8 cellular contexts compared by ENCODE assay signal in the genomic region with DNA sequence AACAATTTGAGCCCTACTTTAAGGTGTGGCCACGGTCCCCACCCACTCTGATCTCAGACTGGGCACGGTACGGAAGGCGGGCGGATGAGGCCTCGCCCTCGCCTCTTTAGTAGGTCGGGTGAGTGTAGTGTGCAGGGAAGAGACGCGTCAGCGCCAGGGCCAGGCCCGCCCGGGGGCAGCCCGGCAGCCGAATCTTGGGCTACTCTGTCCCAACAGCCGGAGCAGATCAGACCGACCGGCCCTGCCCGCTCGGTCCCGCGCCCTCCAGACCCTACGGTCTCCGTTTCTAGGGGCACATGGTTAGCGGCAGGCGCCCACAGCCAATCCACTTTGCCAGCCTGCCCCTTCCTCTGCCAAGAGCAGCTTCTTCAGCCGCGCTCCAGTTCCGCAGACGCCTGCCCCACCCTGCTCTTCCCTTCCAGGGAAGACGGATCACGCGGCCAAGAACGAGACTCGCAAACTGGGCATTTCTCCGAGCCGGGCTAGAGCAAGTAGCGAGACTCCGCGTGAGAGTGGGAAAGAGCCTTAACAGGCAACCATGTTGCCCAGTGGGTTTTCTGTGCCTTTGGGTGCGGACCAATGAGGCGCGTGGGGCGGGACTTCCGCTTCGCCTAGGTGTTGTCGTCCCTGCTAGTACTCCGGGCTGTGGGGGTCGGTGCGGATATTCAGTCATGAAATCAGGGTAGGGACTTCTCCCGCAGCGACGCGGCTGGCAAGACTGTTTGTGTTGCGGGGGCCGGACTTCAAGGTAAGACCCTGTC. TPM values are rescaled to one million over a fixed set of nuclear protein-coding genes. Genes with fewer than 3 reads are reported as not detected.
DNase-seq lines count a peak whose midpoint lies in the region; ATAC-seq and TF ChIP-seq lines count a peak whose summit lies in the region.

A gene with protein sequence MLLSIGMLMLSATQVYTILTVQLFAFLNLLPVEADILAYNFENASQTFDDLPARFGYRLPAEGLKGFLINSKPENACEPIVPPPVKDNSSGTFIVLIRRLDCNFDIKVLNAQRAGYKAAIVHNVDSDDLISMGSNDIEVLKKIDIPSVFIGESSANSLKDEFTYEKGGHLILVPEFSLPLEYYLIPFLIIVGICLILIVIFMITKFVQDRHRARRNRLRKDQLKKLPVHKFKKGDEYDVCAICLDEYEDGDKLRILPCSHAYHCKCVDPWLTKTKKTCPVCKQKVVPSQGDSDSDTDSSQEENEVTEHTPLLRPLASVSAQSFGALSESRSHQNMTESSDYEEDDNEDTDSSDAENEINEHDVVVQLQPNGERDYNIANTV (plus strand): TSS at position 610 of the 761 bp plus-strand sequence. CDS start 32,812 bp downstream, outside the sequence.

- peak; percentile 92 for ATAC-seq in GM21786 (IDR thresholded peaks at IDR 0.05; ENCODE audit: unreplicated experiment)
- peak; percentile 97 for ATAC-seq in Panc1
- ATAC-seq in activated T-cell treated with anti-CD3 and anti-CD28 coated beads, Interleukin-2, amount 50 U/mL, for 4 hours = peak; percentile 97

- H3K36me3 ChIP-seq in KMS-11 (ENCODE audit: insufficient read depth) (no peaks in the 10 kb centered on the region), Panc1 (ENCODE audit: control insufficient read depth, insufficient read depth, low read length) (no peaks in the 10 kb centered on the region; the same call in 1 of the 2 replicates), mucosa of stomach (ENCODE audit: control insufficient read depth, insufficient read depth, low read length) (no peaks in the 10 kb centered on the region)

- H3K79me2 ChIP-seq in KMS-11 (ENCODE audit: insufficient read depth, low read depth) = peaks cover 47% of the 10 kb centered on the region

- BruUV-seq in Panc1 (replicated peaks; lab: Mats Ljungman, UMichigan) = no TSS peak

- H3K27me3 ChIP-seq in KMS-11 (ENCODE audit: insufficient read depth, low read depth) = no peaks in the 10 kb centered on the region
- no peaks in the 10 kb centered on the region for H3K27me3 ChIP-seq in Panc1 (ENCODE audit: control insufficient read depth, insufficient read depth, low read length)
- no peaks in the 10 kb centered on the region for H3K27me3 ChIP-seq in mucosa of stomach (ENCODE audit: control insufficient read depth, insufficient read depth, low read length)

- H3K9me3 ChIP-seq in Panc1 (ENCODE audit: control insufficient read depth, insufficient read depth, low read depth, low read length) (no peaks in the 10 kb centered on the region), mucosa of stomach (ENCODE audit: control insufficient read depth, low read length) (no peaks in the 10 kb centered on the region)

- H3K9ac ChIP-seq in KMS-11 (peak within 1 kb of the TSS; percentile 98), mucosa of stomach (ENCODE audit: low read length) (peak within 1 kb of the TSS; percentile 92)

- H3K36me3 Mint-ChIP-seq in activated T-cell treated with anti-CD3 and anti-CD28 coated beads, Interleukin-2, amount 50 U/mL, for 4 hours (ENCODE audit: insufficient read depth) = peaks cover 3% of the 10 kb centered on the region

- TF ChIP-seq CTCF in KMS-11 (conservative IDR thresholded peaks at IDR 0.05; ENCODE audit: low read depth, low read length) = no peak
- no peak for TF ChIP-seq CTCF in Panc1 (IDR thresholded peaks at IDR 0.05)

- CTCF ChIA-PET in Panc1 (lab: Charles Lee) = no interaction called here

- peaks cover 55% of the 10 kb centered on the region for H3K4me1 ChIP-seq in KMS-11 (ENCODE audit: low read depth, poor library complexity, severe bottlenecking)
- H3K4me1 ChIP-seq in Panc1 (ENCODE audit: control insufficient read depth, insufficient read depth, low read length) = peaks cover 37% of the 10 kb centered on the region
- peaks cover 3% of the 10 kb centered on the region for H3K4me1 ChIP-seq in mucosa of stomach (ENCODE audit: control insufficient read depth, insufficient read depth, low read length)

- DNase-seq in DMS79 treated with DMSO at 0.1 percent for 48 hours (lab: John Stamatoyannopoulos, UW) (peak; percentile 90), Panc1 (ENCODE audit: low read depth, low spot score) (peak; percentile 82), erythroblast (lab: John Stamatoyannopoulos, UW) (peak; percentile 91 to 94)
- peak; percentile 89 for DNase-seq in activated T-cell treated with anti-CD3 and anti-CD28 coated beads, Interleukin-2, amount 50 U/mL, for 4 hours
- DNase-seq in stimulated activated CD8-positive, alpha-beta memory T cell treated with anti-CD3 and anti-CD28 coated beads, Interleukin-4, amount 100 ng/mL, for 48 hours = peak; percentile 94

- in situ Hi-C loops in Panc1 (cut with HindIII; ENCODE audit: low pct_unique_long_range_greater_than_20kb, low sequenced_read_pairs) = no loop called here

- H3K4me3 ChIP-seq in KMS-11 (IDR thresholded peaks at IDR 0.05; ENCODE audit: insufficient read depth, low read depth, low read length) (peak within 1 kb of the TSS; percentile 65), Panc1 (ENCODE audit: low read depth in 2 of 2, low read length in 2 of 2) (peak within 1 kb of the TSS; percentile 85 to 95), mucosa of stomach (ENCODE audit: low read length) (peak within 1 kb of the TSS; percentile 85)

- POLR2A ChIA-PET in Panc1 (lab: Charles Lee) = interaction anchor here (0.5 to 1.2 kb wide), 2 partner anchors 192 to 273 kb away, joined by 3 read pairs; no protein-coding TSS in a partner anchor

- H2AFZ ChIP-seq in KMS-11 (ENCODE audit: low read depth) = peak within 1 kb of the TSS; percentile 90

- intact Hi-C loops in Panc1 (cut with micrococcal nuclease; ENCODE audit: unreplicated experiment) = no loop called here

- peak within 1 kb of the TSS; percentile 98 for H3K27ac ChIP-seq in KMS-11
- H3K27ac ChIP-seq in Panc1 (ENCODE audit: low read length) = peak within 1 kb of the TSS; percentile 95

- H3K4me2 ChIP-seq in KMS-11 = peak within 1 kb of the TSS; percentile 94

- H3K4me3 Mint-ChIP-seq in activated T-cell treated with anti-CD3 and anti-CD28 coated beads, Interleukin-2, amount 50 U/mL, for 4 hours = peak within 1 kb of the TSS; percentile 98

- no peaks in the 10 kb centered on the region for H4K20me1 ChIP-seq in KMS-11 (ENCODE audit: insufficient read depth)

- H3K27me3 Mint-ChIP-seq in activated T-cell treated with anti-CD3 and anti-CD28 coated beads, Interleukin-2, amount 50 U/mL, for 4 hours (ENCODE audit: low read depth) = no peaks in the 10 kb centered on the region

- H3K4me1 Mint-ChIP-seq in activated T-cell treated with anti-CD3 and anti-CD28 coated beads, Interleukin-2, amount 50 U/mL, for 4 hours (ENCODE audit: low read depth) = peaks cover 43% of the 10 kb centered on the region

- TF ChIP-seq POLR2A in erythroblast (IDR thresholded peaks at IDR 0.05; ENCODE audit: low read length) = peak; percentile 90

- no peaks in the 10 kb centered on the region for H3K9me3 Mint-ChIP-seq in activated T-cell treated with anti-CD3 and anti-CD28 coated beads, Interleukin-2, amount 50 U/mL, for 4 hours

RNA-seq across cellular contexts. Expression of the gene that starts here (rescaled TPM):
- 76.9 TPM for total RNA-seq in Panc1 (2021; ENCODE audit: unreplicated experiment)
- polyA plus RNA-seq in Panc1 (2012; ENCODE audit: insufficient read length) = 37.4 TPM
- 10 to 100 TPM; 29.4 to 31.9 (median 30.7) TPM for total RNA-seq in activated T-cell treated with anti-CD3 and anti-CD28 coated beads, Interleukin-2, amount 50 U/mL, for 4 hours

Comparison
In these comparisons a context has a peak if more than half of its experiments do, and no peak if none do; other contexts are left out.
1. Peak in every context shown above with its lines: DNase-seq, ATAC-seq, H3K4me3 ChIP-seq and H3K27ac ChIP-seq.